19 cellular contexts compared by ENCODE assay signal in genomic region chr2:12089001-12089400, GRCh38.
A peak's percentile ranks its signal among the peaks of the same experiment; 100 is the strongest.
DNase-seq lines count a peak whose midpoint lies in the region; ATAC-seq, FAIRE-seq and TF ChIP-seq lines count a peak whose summit lies in the region.
"Had no signal": no experiment of that assay in that cellular context is flagged by ENCODE, and none has a peak within 500 bp of the region (broad histone marks: within the 10 kb centered on the region; RNA-seq: fewer than 3 reads in every experiment).

No MANE protein-coding gene starts in this region.

- no peaks in the 10 kb centered on the region; a peak in 2 of 5 replicates for H3K4me1 ChIP-seq in K562 (replicated peaks in 1 of 2; ENCODE audit: control insufficient read depth in 2 of 2, insufficient read depth in 2 of 2, low read length in 2 of 2)
- H3K4me1 ChIP-seq: BLaER1 treated with 17β-estradiol and CSF1 and Interleukin-3, amounts not matched to agents 10 nM and 100 nM had no signal

- no peak for ATAC-seq in K562
- ATAC-seq in stimulated activated memory B cell treated with anti-CD40 and anti-IgM and Interleukin-4, amounts not matched to agents 10 μg/mL and 1 μg/mL and 100 μg/mL, for 72 hours, result no peak
- no peak for ATAC-seq in activated T-helper 17 cell treated with anti-CD3 and anti-CD28 coated beads, Interleukin-2, amount 50 U/mL, for 72 hours (replicated peaks)
- ATAC-seq: CD8-positive, alpha-beta T cell; GM12878; HCT116; HepG2 had no signal

- peak overlapping the region; percentile 1 for H3K27ac Mint-ChIP-seq in stimulated activated memory B cell treated with anti-CD40 and anti-IgM and Interleukin-4, amounts not matched to agents 10 μg/mL and 1 μg/mL and 100 μg/mL, for 72 hours
- no peak overlapping the region for H3K27ac Mint-ChIP-seq in activated T-helper 17 cell treated with anti-CD3 and anti-CD28 coated beads, Interleukin-2, amount 50 U/mL, for 72 hours
- H3K27ac Mint-ChIP-seq: B cell; CD8-positive, alpha-beta T cell; HFFc6 had no signal

- H3K4me2 ChIP-seq in K562 (ENCODE audit: insufficient read depth, low read length), result no peak overlapping the region
- H3K4me2 ChIP-seq: BLaER1 treated with 17β-estradiol and CSF1 and Interleukin-3, amounts not matched to agents 10 nM and 100 nM had no signal

- POLR2A ChIA-PET in K562 (lab: Yijun Ruan, JAX), result no interaction called here

- 33% methylated on average over 1 of the region's 1 CpG for WGBS in K562 (ENCODE audit: insufficient coverage, low coverage, missing lambda C conversion rate)

- H3K79me2 ChIP-seq in K562 (ENCODE audit: control insufficient read depth, insufficient read depth, low read length), result no peaks in the 10 kb centered on the region

- H3K4me3 ChIP-seq in K562, result no peak overlapping the region
- H3K4me3 ChIP-seq: BLaER1 treated with 17β-estradiol and CSF1 and Interleukin-3, amounts not matched to agents 10 nM and 100 nM; GM12878 had no signal

- H4K20me1 ChIP-seq in K562 (replicated peaks; ENCODE audit: control insufficient read depth, insufficient read depth, low read length), result no peaks in the 10 kb centered on the region
- H4K20me1 ChIP-seq: BLaER1 treated with 17β-estradiol and CSF1 and Interleukin-3, amounts not matched to agents 10 nM and 100 nM had no signal

- no peaks in the 10 kb centered on the region for H3K9me3 Mint-ChIP-seq in stimulated activated memory B cell treated with anti-CD40 and anti-IgM and Interleukin-4, amounts not matched to agents 10 μg/mL and 1 μg/mL and 100 μg/mL, for 72 hours
- no peaks in the 10 kb centered on the region for H3K9me3 Mint-ChIP-seq in activated T-helper 17 cell treated with anti-CD3 and anti-CD28 coated beads, Interleukin-2, amount 50 U/mL, for 72 hours
- H3K9me3 Mint-ChIP-seq: CD8-positive, alpha-beta T cell; HFFc6; IgD-negative memory B cell had no signal

- H3K9me3 ChIP-seq in K562 (replicated peaks; ENCODE audit: control insufficient read depth, insufficient read depth, low read depth, low read length), result no peaks in the 10 kb centered on the region

- no peak overlapping the region for H3K4me3 Mint-ChIP-seq in stimulated activated memory B cell treated with anti-CD40 and anti-IgM and Interleukin-4, amounts not matched to agents 10 μg/mL and 1 μg/mL and 100 μg/mL, for 72 hours
- H3K4me3 Mint-ChIP-seq in activated T-helper 17 cell treated with anti-CD3 and anti-CD28 coated beads, Interleukin-2, amount 50 U/mL, for 72 hours, result no peak overlapping the region
- H3K4me3 Mint-ChIP-seq: B cell; CD8-positive, alpha-beta T cell; HFFc6; IgD-negative memory B cell had no signal

- peak; percentile 55 for FAIRE-seq in GM12891 (lab: Jason Lieb, UNC)
- FAIRE-seq in HTR-8/SVneo (lab: Jason Lieb, UNC), result peak; percentile 49
- FAIRE-seq in K562 (lab: Jason Lieb, UNC), result peak; percentile 44
- FAIRE-seq: GM12878, GM19239, HepG2 had no signal

- no peaks in the 10 kb centered on the region for H3K27me3 ChIP-seq in K562 (ENCODE audit: control insufficient read depth in 2 of 2, insufficient read depth in 2 of 2, low read length in 2 of 2)
- H3K27me3 ChIP-seq: BLaER1 treated with 17β-estradiol and CSF1 and Interleukin-3, amounts not matched to agents 10 nM and 100 nM had no signal

- intact Hi-C loops in K562 (cut with micrococcal nuclease), result no loop called here

- in situ Hi-C loops in K562 (cut with MboI), result no loop called here

- no peaks in the 10 kb centered on the region for H3K36me3 Mint-ChIP-seq in stimulated activated memory B cell treated with anti-CD40 and anti-IgM and Interleukin-4, amounts not matched to agents 10 μg/mL and 1 μg/mL and 100 μg/mL, for 72 hours
- H3K36me3 Mint-ChIP-seq in activated T-helper 17 cell treated with anti-CD3 and anti-CD28 coated beads, Interleukin-2, amount 50 U/mL, for 72 hours (ENCODE audit: low read depth), result no peaks in the 10 kb centered on the region
- H3K36me3 Mint-ChIP-seq: CD8-positive, alpha-beta T cell; IgD-negative memory B cell had no signal

- no peaks in the 10 kb centered on the region for H3K27me3 Mint-ChIP-seq in stimulated activated memory B cell treated with anti-CD40 and anti-IgM and Interleukin-4, amounts not matched to agents 10 μg/mL and 1 μg/mL and 100 μg/mL, for 72 hours
- no peaks in the 10 kb centered on the region for H3K27me3 Mint-ChIP-seq in activated T-helper 17 cell treated with anti-CD3 and anti-CD28 coated beads, Interleukin-2, amount 50 U/mL, for 72 hours
- H3K27me3 Mint-ChIP-seq: B cell, IgD-negative memory B cell had no signal

- H3K9me1 ChIP-seq in K562 (ENCODE audit: control insufficient read depth, insufficient read depth, low read length), result no peaks in the 10 kb centered on the region

- H3K27ac ChIP-seq in K562 (ENCODE audit: extremely low read depth, low read depth, low read length), result no peak overlapping the region
- H3K27ac ChIP-seq: BLaER1 treated with 17β-estradiol and CSF1 and Interleukin-3, amounts not matched to agents 10 nM and 100 nM had no signal

- TF ChIP-seq POLR2A in GM12891 (IDR thresholded peaks at IDR 0.05; ENCODE audit: low read depth, low read length), result no peak
- TF ChIP-seq POLR2A in K562 (conservative IDR thresholded peaks at IDR 0.05), result no peak

- TF ChIP-seq RAD21 in K562 (CRISPR knock-in tag; conservative IDR thresholded peaks at IDR 0.05 in 1 of 2, IDR thresholded peaks at IDR 0.05 in 1 of 2), result no peak

- no TSS peak for BruUV-seq in K562 (replicated peaks; lab: Mats Ljungman, UMichigan)

- no peak for TF ChIP-seq EP300 in K562 (IDR thresholded peaks at IDR 0.05; ENCODE audit: low read length)

- H2AFZ ChIP-seq in K562 (ENCODE audit: low read depth, low read length), result no peak overlapping the region; the same call in 1 of the 2 replicates

- no peaks in the 10 kb centered on the region for H3K36me3 ChIP-seq in K562 (ENCODE audit: control insufficient read depth, insufficient read depth, low read length)
- H3K36me3 ChIP-seq: BLaER1 treated with 17β-estradiol and CSF1 and Interleukin-3, amounts not matched to agents 10 nM and 100 nM had no signal

- peaks cover 10% of the 10 kb centered on the region for H3K4me1 Mint-ChIP-seq in stimulated activated memory B cell treated with anti-CD40 and anti-IgM and Interleukin-4, amounts not matched to agents 10 μg/mL and 1 μg/mL and 100 μg/mL, for 72 hours
- no peaks in the 10 kb centered on the region for H3K4me1 Mint-ChIP-seq in activated T-helper 17 cell treated with anti-CD3 and anti-CD28 coated beads, Interleukin-2, amount 50 U/mL, for 72 hours

- DNase-seq in GM12891 (ENCODE audit: insufficient read length, low spot score) (no peak), HTR-8/SVneo (ENCODE audit: insufficient read length, low spot score) (no peak), K562 (ENCODE audit: extremely low read depth in 1 of 4, low spot score in 3 of 4) (no peak), NCI-H2171 treated with DMSO at 0.1 percent for 48 hours (lab: John Stamatoyannopoulos, UW) (no peak), iPS-NIHi7 (ENCODE audit: extremely low spot score) (no peak)
- DNase-seq: Calu3; CD8-positive, alpha-beta T cell; DMS79 treated with DMSO at 0.1 percent for 48 hours; H7; HFFc6 had no signal

- TF ChIP-seq CTCF in K562 (IDR thresholded peaks at IDR 0.05 in 2 of 3, conservative IDR thresholded peaks at IDR 0.05 in 1 of 3; ENCODE audit: insufficient read depth in 2 of 3, low read depth in 1 of 3, low read length in 3 of 3), result no peak

- CTCF ChIA-PET in K562 (lab: Yijun Ruan, JAX; ENCODE audit: low intra/inter-chr PET ratio), result no interaction called here

- H3K9ac ChIP-seq in K562 (ENCODE audit: insufficient read depth in 1 of 2, low read depth in 2 of 2, low read length in 2 of 2), result no peak overlapping the region
- H3K9ac ChIP-seq: BLaER1 treated with 17β-estradiol and CSF1 and Interleukin-3, amounts not matched to agents 10 nM and 100 nM had no signal

TF ChIP-seq in GM12891, 5 proteins besides CTCF, POLR2A, EP300 and RAD21:
- TF ChIP-seq POU2F2 (IDR thresholded peaks at IDR 0.05; ENCODE audit: low read depth, low read length) (no peak), PAX5 (IDR thresholded peaks at IDR 0.05; ENCODE audit: insufficient read depth, low read length, severe bottlenecking) (no peak), POLR2AphosphoS5 (IDR thresholded peaks at IDR 0.05; ENCODE audit: low read depth, low read length) (no peak), TAF1 (IDR thresholded peaks at IDR 0.05; ENCODE audit: low read depth, low read length) (no peak), SPI1 (IDR thresholded peaks at IDR 0.05; ENCODE audit: low read depth, low read length) (no peak)

TF ChIP-seq in K562, 482 proteins besides CTCF, POLR2A, EP300 and RAD21 (continues in another document):
- TF ChIP-seq HNRNPH1 (optimal IDR thresholded peaks at IDR 0.05; ENCODE audit: low read depth, low read length), result no peak
- TF ChIP-seq NFYB (IDR thresholded peaks at IDR 0.05; ENCODE audit: extremely low read depth, insufficient read length), result no peak
- no peak for TF ChIP-seq HDAC6 (IDR thresholded peaks at IDR 0.05; ENCODE audit: low read depth, low read length)
- TF ChIP-seq HMG20A (CRISPR knock-in tag; conservative IDR thresholded peaks at IDR 0.05), result no peak
- TF ChIP-seq FOXO4 (CRISPR knock-in tag; IDR thresholded peaks at IDR 0.05), result no peak
- no peak for TF ChIP-seq ZNF354B (CRISPR knock-in tag; IDR thresholded peaks at IDR 0.05)
- TF ChIP-seq MXD1 (CRISPR knock-in tag; IDR thresholded peaks at IDR 0.05; ENCODE audit: borderline replicate concordance, poor library complexity, severe bottlenecking), result no peak
- TF ChIP-seq SREBF1 (IDR thresholded peaks at IDR 0.05; ENCODE audit: borderline replicate concordance, low read depth, low read length), result no peak
- TF ChIP-seq FOXA1 (IDR thresholded peaks at IDR 0.05; ENCODE audit: borderline replicate concordance), result no peak
